Comparison of ENCODE assay signal across 24 cellular contexts in the genomic region with DNA sequence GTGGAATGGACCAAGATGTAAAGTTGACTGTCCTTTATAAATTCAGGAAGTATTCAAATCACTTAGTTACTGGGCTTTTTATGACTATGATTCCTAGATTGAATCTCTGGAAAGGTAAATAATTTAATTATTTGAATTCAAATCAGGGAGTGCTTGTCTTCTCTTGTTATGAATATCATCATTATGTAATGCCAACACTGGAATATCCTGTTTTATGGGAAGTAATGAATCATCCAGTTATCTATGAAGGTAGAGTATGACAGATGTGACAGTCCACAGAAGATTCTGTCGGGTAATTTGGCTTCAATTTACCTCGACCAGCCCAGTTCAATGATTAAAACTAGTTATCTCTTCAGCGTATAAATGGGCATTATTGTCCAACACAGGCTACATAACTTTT.
"Had no signal": no experiment of that assay in that cellular context is flagged by ENCODE, and none has a peak within 500 bp of the region (broad histone marks: within the 10 kb centered on the region; RNA-seq: fewer than 3 reads in every experiment).

No MANE protein-coding gene starts in this region.

- DNase-seq: activated CD4-positive, alpha-beta T cell treated with anti-CD3 and anti-CD28 coated beads, Interleukin-2, amount 50 U/mL, for 1 hour; activated CD4-positive, CD25-positive, alpha-beta regulatory T cell treated with anti-CD3 and anti-CD28 coated beads, Interleukin-2, amount 50 U/mL, for 72 hours; activated CD8-positive, alpha-beta T cell treated with anti-CD3 and anti-CD28 coated beads, Interleukin-2, amount 10 ng/mL, durations not matched to agents 7 days and 5 days; activated gamma-delta T cell; activated naive CD4-positive, alpha-beta T cell treated with anti-CD3 and anti-CD28 coated beads, Interleukin-2, amount 50 U/mL, for 16 hours; activated naive CD8-positive, alpha-beta T cell treated with anti-CD3 and anti-CD28 coated beads, Interleukin-2, amount 50 U/mL, for 24 hours; anterior cingulate cortex; body of pancreas; caudate nucleus; effector CD4-positive, alpha-beta T cell; erythroblast; foreskin melanocyte; left ventricle myocardium superior; ovary; stimulated activated CD4-positive, alpha-beta T cell treated with anti-CD3 and anti-CD28 coated beads, Interleukin-2, amount 100 ng/mL, for 48 hours; stimulated activated CD8-positive, alpha-beta memory T cell treated with anti-CD3 and anti-CD28 coated beads, Interleukin-4, amount 100 ng/mL, for 48 hours; stimulated activated naive CD4-positive, alpha-beta T cell; WERI-Rb-1 had no signal

- FAIRE-seq: endometrium had no signal

- H3K36me3 ChIP-seq: neutrophil, ovary, prostate gland, thoracic aorta, vagina, WERI-Rb-1 had no signal

- H3K4me2 ChIP-seq: hepatocyte had no signal

- H3K4me1 ChIP-seq: body of pancreas, prostate gland, vagina had no signal

- H2AFZ ChIP-seq: hepatocyte had no signal

- H3K9me3 ChIP-seq: body of pancreas, ovary, prostate gland, thoracic aorta, vagina had no signal

- H3K27me3 ChIP-seq: body of pancreas, hepatocyte, neutrophil, ovary, vagina had no signal

- H3K27ac ChIP-seq: body of pancreas, hepatocyte, neutrophil, ovary, prostate gland, thoracic aorta, vagina, WERI-Rb-1 had no signal

- H3K4me3 ChIP-seq: body of pancreas, hepatocyte, ovary, prostate gland, thoracic aorta, vagina had no signal

- H3K79me2 ChIP-seq: hepatocyte had no signal
